In genomic region chr18:58361212-58361611, GRCh38 we compare ENCODE assay signal across 15 cellular contexts.
DNase-seq lines count a peak whose midpoint lies in the region; ATAC-seq and TF ChIP-seq lines count a peak whose summit lies in the region.
"Had no signal": no experiment of that assay in that cellular context is flagged by ENCODE, and none has a peak within 500 bp of the region (broad histone marks: within the 10 kb centered on the region; RNA-seq: fewer than 3 reads in every experiment).

No MANE protein-coding gene starts in this region.

- peak overlapping the region; percentile 57 for H3K27ac ChIP-seq in epithelial cell of prostate
- peak overlapping the region; percentile 64 for H3K27ac ChIP-seq in lower lobe of right lung
- peak overlapping the region; percentile 79 for H3K27ac ChIP-seq in uterus

- no peaks in the 10 kb centered on the region for H3K9me3 Mint-ChIP-seq in activated naive CD4-positive, alpha-beta T cell treated with anti-CD3 and anti-CD28 coated beads, Interleukin-2, amount 50 U/mL, for 72 hours
- H3K9me3 Mint-ChIP-seq: activated naive CD8-positive, alpha-beta T cell treated with anti-CD3 and anti-CD28 coated beads, Interleukin-2, amount 50 U/mL, for 24 hours; activated T-cell treated with anti-CD3 and anti-CD28 coated beads, Interleukin-2, amount 50 U/mL, for 4 hours; immature natural killer cell had no signal

- peaks cover 35% of the 10 kb centered on the region for H3K36me3 ChIP-seq in lower lobe of right lung
- H3K36me3 ChIP-seq in uterus = no peaks in the 10 kb centered on the region

- H3K36me3 Mint-ChIP-seq in activated naive CD4-positive, alpha-beta T cell treated with anti-CD3 and anti-CD28 coated beads, Interleukin-2, amount 50 U/mL, for 72 hours = peaks cover 0 to 4% of the 10 kb centered on the region in 2 donors
- H3K36me3 Mint-ChIP-seq: immature natural killer cell had no signal

- H3K4me1 ChIP-seq in lower lobe of right lung (peaks cover 19% of the 10 kb centered on the region), uterus (no peaks in the 10 kb centered on the region)

- TF ChIP-seq CTCF in lower lobe of right lung (IDR thresholded peaks at IDR 0.05) (no peak), uterus (IDR thresholded peaks at IDR 0.05) (no peak)

- no peak overlapping the region for H3K27ac Mint-ChIP-seq in activated naive CD4-positive, alpha-beta T cell treated with anti-CD3 and anti-CD28 coated beads, Interleukin-2, amount 50 U/mL, for 72 hours
- H3K27ac Mint-ChIP-seq: activated naive CD8-positive, alpha-beta T cell treated with anti-CD3 and anti-CD28 coated beads, Interleukin-2, amount 50 U/mL, for 24 hours; immature natural killer cell had no signal

- H3K27me3 ChIP-seq in lower lobe of right lung (ENCODE audit: low read depth) (no peaks in the 10 kb centered on the region), uterus (no peaks in the 10 kb centered on the region)

- peak; percentile 20 for ATAC-seq in Right ventricle myocardium inferior
- ATAC-seq in lower lobe of right lung = no peak
- no peak for ATAC-seq in HG03135 (IDR thresholded peaks at IDR 0.05; ENCODE audit: unreplicated experiment)
- no peak for ATAC-seq in activated naive CD4-positive, alpha-beta T cell treated with anti-CD3 and anti-CD28 coated beads, Interleukin-2, amount 50 U/mL, for 72 hours
- no peak for ATAC-seq in HG02885 (IDR thresholded peaks at IDR 0.05; ENCODE audit: poor library complexity, unreplicated experiment)
- ATAC-seq: activated naive CD8-positive, alpha-beta T cell treated with anti-CD3 and anti-CD28 coated beads, Interleukin-2, amount 50 U/mL, for 24 hours; activated T-cell treated with anti-CD3 and anti-CD28 coated beads, Interleukin-2, amount 50 U/mL, for 4 hours had no signal

- DNase-seq in Right ventricle myocardium inferior (ENCODE audit: missing footprints) (no peak), cardiac septum (ENCODE audit: low spot score) (no peak), epithelial cell of prostate (ENCODE audit: low read depth, low spot score) (no peak), lower lobe of right lung (no peak), uterus (no peak)
- DNase-seq in activated naive CD4-positive, alpha-beta T cell treated with anti-CD3 and anti-CD28 coated beads, Interleukin-2, amount 50 U/mL, for 72 hours (ENCODE audit: low spot score in 2 of 2) = no peak
- DNase-seq: 8988T; activated naive CD8-positive, alpha-beta T cell treated with anti-CD3 and anti-CD28 coated beads, Interleukin-2, amount 50 U/mL, for 24 hours; activated T-cell treated with anti-CD3 and anti-CD28 coated beads, Interleukin-2, amount 50 U/mL, for 4 hours; COR-L47; immature natural killer cell; NCI-H2029 treated with DMSO at 0.1 percent for 48 hours; SHP77 treated with DMSO at 0.1 percent for 48 hours had no signal

- intact Hi-C loops in Right ventricle myocardium inferior (cut with DNase I) (no loop called here), cardiac septum (cut with DNase I) (no loop called here), lower lobe of right lung (cut with DNase I) (no loop called here), uterus (cut with DNase I; ENCODE audit: low total_unique reads) (no loop called here)

- no peak for TF ChIP-seq POLR2A in uterus (IDR thresholded peaks at IDR 0.05)

- H3K4me3 ChIP-seq in lower lobe of right lung (no peak overlapping the region), uterus (no peak overlapping the region)

- H3K9me3 ChIP-seq in lower lobe of right lung = no peaks in the 10 kb centered on the region
- H3K9me3 ChIP-seq in uterus = no peaks in the 10 kb centered on the region
